ENCODE assay signal across 1 cellular context in the genomic region with DNA sequence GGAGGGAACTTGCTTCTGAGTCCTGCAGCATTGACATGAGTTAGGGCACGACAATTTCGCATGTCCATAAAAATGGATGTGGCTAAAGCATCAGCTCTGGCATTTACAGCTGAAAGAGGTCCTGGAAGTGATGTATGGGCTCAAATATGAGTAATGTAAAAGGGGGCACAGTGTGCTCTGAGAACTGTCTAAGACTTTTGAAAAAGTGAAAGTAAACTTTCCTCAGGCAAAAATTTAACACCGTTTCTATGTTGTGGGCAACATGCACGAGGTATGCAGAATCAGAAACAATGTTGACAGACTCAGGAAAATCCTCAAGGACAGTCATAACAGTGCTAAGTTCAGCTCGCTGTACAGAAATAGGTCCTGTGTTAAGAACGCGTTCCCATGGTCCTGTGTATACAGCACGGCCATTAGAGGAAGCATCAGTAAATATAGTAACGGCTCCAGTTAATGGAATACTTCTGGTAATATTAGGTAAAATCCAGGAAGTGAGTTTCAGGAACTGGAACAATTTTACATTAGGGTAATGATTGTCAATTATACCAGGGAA.
TF ChIP-seq lines count a peak whose summit lies in the region.

No MANE protein-coding gene starts in this region.

TF ChIP-seq in HepG2, 621 proteins besides CTCF, POLR2A, EP300 and RAD21 (continued from another document and continues in another):
- TF ChIP-seq, protein P1, sequence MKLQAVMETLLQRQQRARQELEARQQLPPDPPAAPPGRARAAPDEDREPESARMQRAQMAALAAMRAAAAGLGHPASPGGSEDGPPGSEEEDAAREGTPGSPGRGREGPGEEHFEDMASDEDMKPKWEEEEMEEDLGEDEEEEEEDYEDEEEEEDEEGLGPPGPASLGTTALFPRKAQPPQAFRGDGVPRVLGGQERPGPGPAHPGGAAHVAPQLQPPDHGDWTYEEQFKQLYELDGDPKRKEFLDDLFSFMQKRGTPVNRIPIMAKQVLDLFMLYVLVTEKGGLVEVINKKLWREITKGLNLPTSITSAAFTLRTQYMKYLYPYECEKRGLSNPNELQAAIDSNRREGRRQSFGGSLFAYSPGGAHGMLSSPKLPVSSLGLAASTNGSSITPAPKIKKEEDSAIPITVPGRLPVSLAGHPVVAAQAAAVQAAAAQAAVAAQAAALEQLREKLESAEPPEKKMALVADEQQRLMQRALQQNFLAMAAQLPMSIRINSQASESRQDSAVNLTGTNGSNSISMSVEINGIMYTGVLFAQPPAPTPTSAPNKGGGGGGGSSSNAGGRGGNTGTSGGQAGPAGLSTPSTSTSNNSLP (IDR thresholded peaks at IDR 0.05; ENCODE audit: low read depth, low read length), result no peak; the same call in 1 of the 2 replicates
- TF ChIP-seq RBAK (CRISPR knock-in tag; IDR thresholded peaks at IDR 0.05) (no peak), HOXA5 (CRISPR knock-in tag; IDR thresholded peaks at IDR 0.05) (0 out of 2 replicates have a peak, but pooled peaks have one; percentile 20), JUN (CRISPR knock-in tag; IDR thresholded peaks at IDR 0.05) (no peak), ARNT (IDR thresholded peaks at IDR 0.05) (no peak), ZMAT3 (CRISPR knock-in tag; conservative IDR thresholded peaks at IDR 0.05) (no peak; the same call in 1 of the 2 replicates), ETV6 (CRISPR knock-in tag; conservative IDR thresholded peaks at IDR 0.05) (no peak), MAZ (IDR thresholded peaks at IDR 0.05; ENCODE audit: borderline replicate concordance, low read depth, low read length) (no peak), MAZ (CRISPR knock-in tag; IDR thresholded peaks at IDR 0.05; ENCODE audit: low read depth) (no peak), NCOA5 (CRISPR knock-in tag; IDR thresholded peaks at IDR 0.05) (no peak), FOSL2 (CRISPR knock-in tag; IDR thresholded peaks at IDR 0.05) (peak; percentile 59), FOXP1 (IDR thresholded peaks at IDR 0.05) (no peak), FOXP1 (CRISPR knock-in tag; IDR thresholded peaks at IDR 0.05) (peak; percentile 71), HDAC2 (CRISPR knock-in tag; IDR thresholded peaks at IDR 0.05) (0 out of 2 replicates have a peak, but pooled peaks have one; percentile 60), KDM5B (CRISPR knock-in tag; IDR thresholded peaks at IDR 0.05; ENCODE audit: borderline replicate concordance) (no peak), STAT5B (CRISPR knock-in tag; IDR thresholded peaks at IDR 0.05) (no peak), ZNF430 (CRISPR knock-in tag; IDR thresholded peaks at IDR 0.05) (no peak), PLRG1 (conservative IDR thresholded peaks at IDR 0.05) (no peak), HNRNPL (IDR thresholded peaks at IDR 0.05; ENCODE audit: low read depth, low read length) (no peak)
- TF ChIP-seq, protein P2, sequence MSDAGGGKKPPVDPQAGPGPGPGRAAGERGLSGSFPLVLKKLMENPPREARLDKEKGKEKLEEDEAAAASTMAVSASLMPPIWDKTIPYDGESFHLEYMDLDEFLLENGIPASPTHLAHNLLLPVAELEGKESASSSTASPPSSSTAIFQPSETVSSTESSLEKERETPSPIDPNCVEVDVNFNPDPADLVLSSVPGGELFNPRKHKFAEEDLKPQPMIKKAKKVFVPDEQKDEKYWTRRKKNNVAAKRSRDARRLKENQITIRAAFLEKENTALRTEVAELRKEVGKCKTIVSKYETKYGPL (CRISPR knock-in tag; IDR thresholded peaks at IDR 0.05), result no peak
- TF ChIP-seq, protein P3, sequence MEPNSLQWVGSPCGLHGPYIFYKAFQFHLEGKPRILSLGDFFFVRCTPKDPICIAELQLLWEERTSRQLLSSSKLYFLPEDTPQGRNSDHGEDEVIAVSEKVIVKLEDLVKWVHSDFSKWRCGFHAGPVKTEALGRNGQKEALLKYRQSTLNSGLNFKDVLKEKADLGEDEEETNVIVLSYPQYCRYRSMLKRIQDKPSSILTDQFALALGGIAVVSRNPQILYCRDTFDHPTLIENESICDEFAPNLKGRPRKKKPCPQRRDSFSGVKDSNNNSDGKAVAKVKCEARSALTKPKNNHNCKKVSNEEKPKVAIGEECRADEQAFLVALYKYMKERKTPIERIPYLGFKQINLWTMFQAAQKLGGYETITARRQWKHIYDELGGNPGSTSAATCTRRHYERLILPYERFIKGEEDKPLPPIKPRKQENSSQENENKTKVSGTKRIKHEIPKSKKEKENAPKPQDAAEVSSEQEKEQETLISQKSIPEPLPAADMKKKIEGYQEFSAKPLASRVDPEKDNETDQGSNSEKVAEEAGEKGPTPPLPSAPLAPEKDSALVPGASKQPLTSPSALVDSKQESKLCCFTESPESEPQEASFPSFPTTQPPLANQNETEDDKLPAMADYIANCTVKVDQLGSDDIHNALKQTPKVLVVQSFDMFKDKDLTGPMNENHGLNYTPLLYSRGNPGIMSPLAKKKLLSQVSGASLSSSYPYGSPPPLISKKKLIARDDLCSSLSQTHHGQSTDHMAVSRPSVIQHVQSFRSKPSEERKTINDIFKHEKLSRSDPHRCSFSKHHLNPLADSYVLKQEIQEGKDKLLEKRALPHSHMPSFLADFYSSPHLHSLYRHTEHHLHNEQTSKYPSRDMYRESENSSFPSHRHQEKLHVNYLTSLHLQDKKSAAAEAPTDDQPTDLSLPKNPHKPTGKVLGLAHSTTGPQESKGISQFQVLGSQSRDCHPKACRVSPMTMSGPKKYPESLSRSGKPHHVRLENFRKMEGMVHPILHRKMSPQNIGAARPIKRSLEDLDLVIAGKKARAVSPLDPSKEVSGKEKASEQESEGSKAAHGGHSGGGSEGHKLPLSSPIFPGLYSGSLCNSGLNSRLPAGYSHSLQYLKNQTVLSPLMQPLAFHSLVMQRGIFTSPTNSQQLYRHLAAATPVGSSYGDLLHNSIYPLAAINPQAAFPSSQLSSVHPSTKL (CRISPR knock-in tag; IDR thresholded peaks at IDR 0.05), result peak; percentile 89
- TF ChIP-seq, protein P4, sequence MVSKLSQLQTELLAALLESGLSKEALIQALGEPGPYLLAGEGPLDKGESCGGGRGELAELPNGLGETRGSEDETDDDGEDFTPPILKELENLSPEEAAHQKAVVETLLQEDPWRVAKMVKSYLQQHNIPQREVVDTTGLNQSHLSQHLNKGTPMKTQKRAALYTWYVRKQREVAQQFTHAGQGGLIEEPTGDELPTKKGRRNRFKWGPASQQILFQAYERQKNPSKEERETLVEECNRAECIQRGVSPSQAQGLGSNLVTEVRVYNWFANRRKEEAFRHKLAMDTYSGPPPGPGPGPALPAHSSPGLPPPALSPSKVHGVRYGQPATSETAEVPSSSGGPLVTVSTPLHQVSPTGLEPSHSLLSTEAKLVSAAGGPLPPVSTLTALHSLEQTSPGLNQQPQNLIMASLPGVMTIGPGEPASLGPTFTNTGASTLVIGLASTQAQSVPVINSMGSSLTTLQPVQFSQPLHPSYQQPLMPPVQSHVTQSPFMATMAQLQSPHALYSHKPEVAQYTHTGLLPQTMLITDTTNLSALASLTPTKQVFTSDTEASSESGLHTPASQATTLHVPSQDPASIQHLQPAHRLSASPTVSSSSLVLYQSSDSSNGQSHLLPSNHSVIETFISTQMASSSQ (IDR thresholded peaks at IDR 0.05; ENCODE audit: low read depth), result 0 out of 2 replicates have a peak, but pooled peaks have one; percentile 17
- TF ChIP-seq, protein P4 (CRISPR knock-in tag; IDR thresholded peaks at IDR 0.05; ENCODE audit: borderline replicate concordance), result peak; percentile 59; the same call in 1 of the 2 replicates
- TF ChIP-seq, protein P5, sequence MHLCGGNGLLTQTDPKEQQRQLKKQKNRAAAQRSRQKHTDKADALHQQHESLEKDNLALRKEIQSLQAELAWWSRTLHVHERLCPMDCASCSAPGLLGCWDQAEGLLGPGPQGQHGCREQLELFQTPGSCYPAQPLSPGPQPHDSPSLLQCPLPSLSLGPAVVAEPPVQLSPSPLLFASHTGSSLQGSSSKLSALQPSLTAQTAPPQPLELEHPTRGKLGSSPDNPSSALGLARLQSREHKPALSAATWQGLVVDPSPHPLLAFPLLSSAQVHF (CRISPR knock-in tag; IDR thresholded peaks at IDR 0.05), result no peak
- TF ChIP-seq, protein P6, sequence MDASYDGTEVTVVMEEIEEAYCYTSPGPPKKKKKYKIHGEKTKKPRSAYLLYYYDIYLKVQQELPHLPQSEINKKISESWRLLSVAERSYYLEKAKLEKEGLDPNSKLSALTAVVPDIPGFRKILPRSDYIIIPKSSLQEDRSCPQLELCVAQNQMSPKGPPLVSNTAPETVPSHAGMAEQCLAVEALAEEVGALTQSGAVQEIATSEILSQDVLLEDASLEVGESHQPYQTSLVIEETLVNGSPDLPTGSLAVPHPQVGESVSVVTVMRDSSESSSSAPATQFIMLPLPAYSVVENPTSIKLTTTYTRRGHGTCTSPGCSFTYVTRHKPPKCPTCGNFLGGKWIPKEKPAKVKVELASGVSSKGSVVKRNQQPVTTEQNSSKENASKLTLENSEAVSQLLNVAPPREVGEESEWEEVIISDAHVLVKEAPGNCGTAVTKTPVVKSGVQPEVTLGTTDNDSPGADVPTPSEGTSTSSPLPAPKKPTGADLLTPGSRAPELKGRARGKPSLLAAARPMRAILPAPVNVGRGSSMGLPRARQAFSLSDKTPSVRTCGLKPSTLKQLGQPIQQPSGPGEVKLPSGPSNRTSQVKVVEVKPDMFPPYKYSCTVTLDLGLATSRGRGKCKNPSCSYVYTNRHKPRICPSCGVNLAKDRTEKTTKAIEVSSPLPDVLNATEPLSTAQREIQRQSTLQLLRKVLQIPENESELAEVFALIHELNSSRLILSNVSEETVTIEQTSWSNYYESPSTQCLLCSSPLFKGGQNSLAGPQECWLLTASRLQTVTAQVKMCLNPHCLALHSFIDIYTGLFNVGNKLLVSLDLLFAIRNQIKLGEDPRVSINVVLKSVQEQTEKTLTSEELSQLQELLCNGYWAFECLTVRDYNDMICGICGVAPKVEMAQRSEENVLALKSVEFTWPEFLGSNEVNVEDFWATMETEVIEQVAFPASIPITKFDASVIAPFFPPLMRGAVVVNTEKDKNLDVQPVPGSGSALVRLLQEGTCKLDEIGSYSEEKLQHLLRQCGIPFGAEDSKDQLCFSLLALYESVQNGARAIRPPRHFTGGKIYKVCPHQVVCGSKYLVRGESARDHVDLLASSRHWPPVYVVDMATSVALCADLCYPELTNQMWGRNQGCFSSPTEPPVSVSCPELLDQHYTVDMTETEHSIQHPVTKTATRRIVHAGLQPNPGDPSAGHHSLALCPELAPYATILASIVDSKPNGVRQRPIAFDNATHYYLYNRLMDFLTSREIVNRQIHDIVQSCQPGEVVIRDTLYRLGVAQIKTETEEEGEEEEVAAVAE (CRISPR knock-in tag; IDR thresholded peaks at IDR 0.05; ENCODE audit: borderline replicate concordance), result no peak
- TF ChIP-seq, protein P7, sequence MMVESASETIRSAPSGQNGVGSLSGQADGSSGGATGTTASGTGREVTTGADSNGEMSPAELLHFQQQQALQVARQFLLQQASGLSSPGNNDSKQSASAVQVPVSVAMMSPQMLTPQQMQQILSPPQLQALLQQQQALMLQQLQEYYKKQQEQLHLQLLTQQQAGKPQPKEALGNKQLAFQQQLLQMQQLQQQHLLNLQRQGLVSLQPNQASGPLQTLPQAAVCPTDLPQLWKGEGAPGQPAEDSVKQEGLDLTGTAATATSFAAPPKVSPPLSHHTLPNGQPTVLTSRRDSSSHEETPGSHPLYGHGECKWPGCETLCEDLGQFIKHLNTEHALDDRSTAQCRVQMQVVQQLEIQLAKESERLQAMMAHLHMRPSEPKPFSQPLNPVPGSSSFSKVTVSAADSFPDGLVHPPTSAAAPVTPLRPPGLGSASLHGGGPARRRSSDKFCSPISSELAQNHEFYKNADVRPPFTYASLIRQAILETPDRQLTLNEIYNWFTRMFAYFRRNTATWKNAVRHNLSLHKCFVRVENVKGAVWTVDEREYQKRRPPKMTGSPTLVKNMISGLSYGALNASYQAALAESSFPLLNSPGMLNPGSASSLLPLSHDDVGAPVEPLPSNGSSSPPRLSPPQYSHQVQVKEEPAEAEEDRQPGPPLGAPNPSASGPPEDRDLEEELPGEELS (CRISPR knock-in tag; IDR thresholded peaks at IDR 0.05), result peak; percentile 64; the same call in 1 of the 2 replicates
- TF ChIP-seq, protein P8, sequence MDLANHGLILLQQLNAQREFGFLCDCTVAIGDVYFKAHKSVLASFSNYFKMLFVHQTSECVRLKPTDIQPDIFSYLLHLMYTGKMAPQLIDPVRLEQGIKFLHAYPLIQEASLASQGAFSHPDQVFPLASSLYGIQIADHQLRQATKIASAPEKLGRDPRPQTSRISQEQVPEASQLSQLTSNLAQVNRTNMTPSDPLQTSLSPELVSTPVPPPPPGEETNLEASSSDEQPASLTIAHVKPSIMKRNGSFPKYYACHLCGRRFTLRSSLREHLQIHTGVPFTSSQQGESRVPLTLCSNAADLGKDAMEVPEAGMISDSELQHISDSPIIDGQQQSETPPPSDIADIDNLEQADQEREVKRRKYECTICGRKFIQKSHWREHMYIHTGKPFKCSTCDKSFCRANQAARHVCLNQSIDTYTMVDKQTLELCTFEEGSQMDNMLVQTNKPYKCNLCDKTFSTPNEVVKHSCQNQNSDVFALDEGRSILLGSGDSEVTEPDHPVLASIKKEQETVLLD (CRISPR knock-in tag; IDR thresholded peaks at IDR 0.05; ENCODE audit: low read depth), result no peak
